In genomic region chr12:124543052-124543590, GRCh38 we compare ENCODE assay signal across 8 cellular contexts. TPM values are rescaled to one million over a fixed set of nuclear protein-coding genes. Genes with fewer than 3 reads are reported as not detected.
DNase-seq lines count a peak whose midpoint lies in the region; ATAC-seq and TF ChIP-seq lines count a peak whose summit lies in the region.

No MANE protein-coding gene starts in this region.

- ATAC-seq in left lung, result peak; percentile 14

- no peaks in the 10 kb centered on the region for H3K23me2 ChIP-seq in H9 (ENCODE audit: insufficient read length, low read depth, low read length, poor library complexity, severe bottlenecking)

- no peak overlapping the region for H3T11ph ChIP-seq in H9 (ENCODE audit: low read length)

- peaks cover 3 to 9% (median 9%) of the 10 kb centered on the region in 3 experiments; a peak in 4 of 7 replicates for H3K36me3 Mint-ChIP-seq in H9 (ENCODE audit: insufficient read depth in 1 of 3, low read depth in 3 of 3)

- H2BK12ac ChIP-seq in H9 (ENCODE audit: insufficient read length, low read depth, low read length), result no peak overlapping the region

- no peak overlapping the region for H3K4me3 Mint-ChIP-seq in H9

- peaks cover 65% of the 10 kb centered on the region; the same call in 1 of the 2 replicates for H3K79me2 ChIP-seq in H9 (ENCODE audit: insufficient read depth, low read length)

- H3K14ac ChIP-seq in H9 (ENCODE audit: insufficient read depth, low read length), result peak overlapping the region; percentile 70

- H3K27me3 Mint-ChIP-seq in H9 (ENCODE audit: low read depth), result no peaks in the 10 kb centered on the region

- H4K20me1 ChIP-seq in BLaER1 (peaks cover 85% of the 10 kb centered on the region), H9 (ENCODE audit: control insufficient read depth, insufficient read depth, insufficient read length) (no peaks in the 10 kb centered on the region)

- H3K9me3 Mint-ChIP-seq in H9, result no peaks in the 10 kb centered on the region

- H3K4me2 ChIP-seq in BLaER1 (peak overlapping the region; percentile 93), H9 (ENCODE audit: insufficient read depth, insufficient read length, low read length) (no peak overlapping the region)

- DNase-seq in H9 (no peak), T follicular helper cell (ENCODE audit: low read depth) (peak; percentile 18), left lung (no peak), prostate gland (ENCODE audit: low spot score) (no peak), occipital lobe (lab: John Stamatoyannopoulos, UW) (no peak), EL (no peak)
- DNase-seq in stimulated activated CD4-positive, alpha-beta T cell treated with anti-CD3 and anti-CD28 coated beads, Interleukin-4, amount 100 ng/mL, for 24 hours, result no peak

- intact Hi-C loops in left lung (cut with DNase I) (no loop called here), prostate gland (cut with DNase I) (no loop called here)

- no peak for TF ChIP-seq POLR2A in prostate gland (IDR thresholded peaks at IDR 0.05)

- no peak overlapping the region for H4K8ac ChIP-seq in H9 (replicated peaks; ENCODE audit: insufficient read length, low read depth, low read length)

- H2AFZ ChIP-seq in H9 (ENCODE audit: low read length), result no peak overlapping the region

- H2AK5ac ChIP-seq in H9 (ENCODE audit: insufficient read length, low read length), result no peak overlapping the region

- H3K27ac ChIP-seq in BLaER1 (peak overlapping the region; percentile 60), H9 (ENCODE audit: insufficient read length, low read depth, low read length) (no peak overlapping the region), left lung (peak overlapping the region in 1 of 2 donors; percentile 33), prostate gland (no peak overlapping the region)

- no peak overlapping the region for H2BK5ac ChIP-seq in H9 (ENCODE audit: insufficient read length, low read length)

- no peaks in the 10 kb centered on the region for H3K9me3 ChIP-seq in BLaER1
- no peaks in the 10 kb centered on the region for H3K9me3 ChIP-seq in H9 (ENCODE audit: control insufficient read depth, low read depth, low read length)
- H3K9me3 ChIP-seq in left lung, result no peaks in the 10 kb centered on the region
- H3K9me3 ChIP-seq in prostate gland, result no peaks in the 10 kb centered on the region

- H3K9ac ChIP-seq in BLaER1 (peak overlapping the region; percentile 53; the same call in 1 of the 2 replicates), H9 (ENCODE audit: extremely low read depth, insufficient read length, low read length) (no peak overlapping the region)

- no peaks in the 10 kb centered on the region for H3K79me1 ChIP-seq in H9 (ENCODE audit: insufficient read depth, low read depth, low read length, poor library complexity, severe bottlenecking)

- peak overlapping the region; percentile 55 to 90 (median 79); a peak in 2 of 7 replicates for H3K27ac Mint-ChIP-seq in H9

- H3K4me3 ChIP-seq in BLaER1 (peak overlapping the region; percentile 34; the same call in 1 of the 2 replicates), left lung (no peak overlapping the region), prostate gland (no peak overlapping the region)

- peak overlapping the region; percentile 28 for H3K18ac ChIP-seq in H9 (ENCODE audit: insufficient read length, low read depth, low read length)

- H3K27me3 ChIP-seq in BLaER1 (no peaks in the 10 kb centered on the region), H9 (ENCODE audit: insufficient read depth, low read length) (no peaks in the 10 kb centered on the region), left lung (no peaks in the 10 kb centered on the region), prostate gland (replicated peaks; ENCODE audit: insufficient read depth) (no peaks in the 10 kb centered on the region)

- H3K36me3 ChIP-seq in BLaER1 (no peaks in the 10 kb centered on the region), left lung (no peaks in the 10 kb centered on the region), prostate gland (no peaks in the 10 kb centered on the region)

- H3K23ac ChIP-seq in H9 (ENCODE audit: insufficient read length, low read depth, low read length), result no peak overlapping the region

- no peak overlapping the region for H2BK15ac ChIP-seq in H9 (ENCODE audit: low read depth, low read length)

- no peak overlapping the region for H2BK20ac ChIP-seq in H9 (ENCODE audit: low read depth, low read length, poor library complexity, severe bottlenecking)

- no peak overlapping the region for H2BK120ac ChIP-seq in H9 (ENCODE audit: low read depth, low read length, poor library complexity, severe bottlenecking)

- H4K5ac ChIP-seq in H9 (ENCODE audit: insufficient read length, low read depth, low read length), result no peak overlapping the region

- WGBS in H9 (ENCODE audit: extremely low coverage, insufficient read length, low lambda C conversion rate), result no CpG with 5 or more reads among the region's 20 CpGs
- WGBS in prostate gland, result 29% methylated on average over 20 of the region's 20 CpGs

- H3K4me1 ChIP-seq in BLaER1 (peaks cover 82% of the 10 kb centered on the region), H9 (ENCODE audit: insufficient read depth, low read length) (peaks cover 3% of the 10 kb centered on the region; the same call in 1 of the 2 replicates), left lung (peaks cover 59 to 75% of the 10 kb centered on the region in 2 donors), prostate gland (replicated peaks) (peaks cover 48% of the 10 kb centered on the region)

- H3K4me1 Mint-ChIP-seq in H9, result peaks cover 39 to 53% of the 10 kb centered on the region in 2 experiments

- no peak overlapping the region for H4K91ac ChIP-seq in H9 (ENCODE audit: insufficient read length, low read depth, low read length)

- TF ChIP-seq CTCF in H9 (conservative IDR thresholded peaks at IDR 0.05) (no peak), left lung (IDR thresholded peaks at IDR 0.05) (no peak), prostate gland (IDR thresholded peaks at IDR 0.05) (no peak)

- peak overlapping the region; percentile 10; the same call in 1 of the 2 replicates for H3K4ac ChIP-seq in H9 (ENCODE audit: low read depth, low read length)

- no peak overlapping the region for H3K56ac ChIP-seq in H9 (ENCODE audit: insufficient read length, low read depth, low read length)

RNA-seq across cellular contexts. Expression of gene NCOR2, which starts 24.3 kb away (rescaled TPM):
- total RNA-seq in H9 (2021) (220 and 226 TPM in 2 replicates), left lung (100 to 1,000 TPM; 289 to 331 TPM), prostate gland (100 to 1,000 TPM; 184 to 306 TPM), occipital lobe (12.8 TPM)

Comparison
In these comparisons a context has a peak if more than half of its experiments do, and no peak if none do; other contexts are left out.
1. RNA of gene NCOR2, which starts 24.3 kb away (total RNA-seq): 289 to 331 TPM in left lung, 184 to 306 TPM in prostate gland and 220 to 226 TPM in H9; 12.8 TPM in occipital lobe (single experiment); every median in the first group is over 10 times any median in the second.